18 cellular contexts compared by ENCODE assay signal in the genomic region with DNA sequence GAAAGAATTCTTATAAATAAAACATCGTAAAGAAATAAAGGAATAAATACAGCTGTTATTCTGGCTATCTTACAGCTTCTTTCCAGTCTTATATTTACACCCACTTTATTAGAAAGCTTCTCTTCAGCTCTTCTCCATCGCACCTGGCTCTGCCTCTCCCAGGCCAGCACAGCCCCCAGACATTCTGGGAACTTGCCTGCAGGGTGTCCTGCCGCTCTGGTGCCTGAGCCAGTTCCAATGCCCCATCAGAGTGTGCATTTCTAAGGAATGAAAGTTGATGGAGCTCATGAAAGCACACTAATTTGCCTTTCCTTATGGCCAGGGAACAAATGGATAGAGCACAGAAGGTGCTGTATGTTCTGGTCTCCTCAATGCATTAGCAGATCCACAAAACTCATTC.
DNase-seq lines count a peak whose midpoint lies in the region; ATAC-seq and TF ChIP-seq lines count a peak whose summit lies in the region.
"Had no signal": no experiment of that assay in that cellular context is flagged by ENCODE, and none has a peak within 500 bp of the region (broad histone marks: within the 10 kb centered on the region; RNA-seq: fewer than 3 reads in every experiment).

No MANE protein-coding gene starts in this region.

- ATAC-seq in stimulated activated naive CD8-positive, alpha-beta T cell treated with anti-CD3 and anti-CD28 coated beads, Interleukin-15, Interleukin-2, amounts not matched to agents 100 U/mL and 50 U/mL, for 24 hours = no peak
- ATAC-seq in GM19452 (IDR thresholded peaks at IDR 0.05; ENCODE audit: unreplicated experiment) (no peak), aorta (ENCODE audit: low FRiP score) (no peak)
- ATAC-seq: A549 had no signal

- peaks cover 15% of the 10 kb centered on the region for H3K9me3 Mint-ChIP-seq in nephron progenitor cell

- peaks cover 51% of the 10 kb centered on the region for H3K36me3 Mint-ChIP-seq in nephron progenitor cell (ENCODE audit: low read depth)

- H3K27ac Mint-ChIP-seq in nephron progenitor cell = peak overlapping the region; percentile 53
- H3K27ac Mint-ChIP-seq: B cell; CD14-positive monocyte; CD4-positive, alpha-beta memory T cell; CD4-positive, CD25-positive, alpha-beta regulatory T cell; CD8-positive, alpha-beta memory T cell had no signal

- H3K27ac ChIP-seq in C4-2B = peak overlapping the region; percentile 41; the same call in 1 of the 2 replicates
- no peak overlapping the region for H3K27ac ChIP-seq in aorta (ENCODE audit: low read depth in 1 of 2, low read length in 2 of 2)
- H3K27ac ChIP-seq: 22Rv1; A549; BLaER1 treated with 17β-estradiol and CSF1 and Interleukin-3, amounts not matched to agents 10 nM and 100 nM had no signal

- H3K4me3 ChIP-seq in aorta (ENCODE audit: low read length in 2 of 2) = no peak overlapping the region
- H3K4me3 ChIP-seq: A549; BLaER1 treated with 17β-estradiol and CSF1 and Interleukin-3, amounts not matched to agents 10 nM and 100 nM had no signal

- H3K4me3 Mint-ChIP-seq in nephron progenitor cell = no peak overlapping the region
- H3K4me3 Mint-ChIP-seq: B cell; CD14-positive monocyte; CD4-positive, alpha-beta memory T cell; CD4-positive, CD25-positive, alpha-beta regulatory T cell had no signal

- no peaks in the 10 kb centered on the region for H3K4me1 ChIP-seq in aorta (ENCODE audit: control insufficient read depth in 1 of 2, insufficient read depth in 2 of 2, low read length in 2 of 2)
- H3K4me1 ChIP-seq: A549 had no signal

- intact Hi-C loops in aorta (cut with DNase I) = no loop called here

- H3K27me3 Mint-ChIP-seq in nephron progenitor cell (ENCODE audit: low read depth, poor library complexity) = no peaks in the 10 kb centered on the region
- H3K27me3 Mint-ChIP-seq: B cell; CD4-positive, alpha-beta memory T cell; CD4-positive, CD25-positive, alpha-beta regulatory T cell had no signal

- H3K4me1 Mint-ChIP-seq in nephron progenitor cell = peaks cover 33% of the 10 kb centered on the region

- TF ChIP-seq CTCF in C4-2B (conservative IDR thresholded peaks at IDR 0.05) (no peak), nephron progenitor cell (IDR thresholded peaks at IDR 0.05) (no peak)

- H3K36me3 ChIP-seq in aorta (ENCODE audit: control insufficient read depth in 1 of 2, insufficient read depth in 2 of 2, low read length in 1 of 2) = no peaks in the 10 kb centered on the region

- H3K27me3 ChIP-seq in aorta (ENCODE audit: control insufficient read depth in 1 of 2, insufficient read depth in 2 of 2, low read length in 1 of 2) = no peaks in the 10 kb centered on the region
- H3K27me3 ChIP-seq: BLaER1 treated with 17β-estradiol and CSF1 and Interleukin-3, amounts not matched to agents 10 nM and 100 nM had no signal

- DNase-seq in iPS-NIHi11 (ENCODE audit: low spot score) (peak; percentile 15), nephron progenitor cell (no peak), aorta (no peak)
- no peak for DNase-seq in stimulated activated naive CD8-positive, alpha-beta T cell treated with anti-CD3 and anti-CD28 coated beads, Interleukin-15, Interleukin-2, amounts not matched to agents 100 U/mL and 50 U/mL, for 24 hours
- DNase-seq: AML-193; CD4-positive, alpha-beta memory T cell; CD4-positive, CD25-positive, alpha-beta regulatory T cell; CD8-positive, alpha-beta memory T cell; COR-L47; DMS79 treated with DMSO at 0.1 percent for 48 hours; GF-D8 had no signal

- no peaks in the 10 kb centered on the region for H3K9me3 ChIP-seq in aorta (ENCODE audit: control insufficient read depth, low read length)

- WGBS in aorta, 2 donors = 90 to 97% methylated on average over 3 of the region's 3 CpGs
